ENCODE assay signal across 8 cellular contexts in the genomic region with DNA sequence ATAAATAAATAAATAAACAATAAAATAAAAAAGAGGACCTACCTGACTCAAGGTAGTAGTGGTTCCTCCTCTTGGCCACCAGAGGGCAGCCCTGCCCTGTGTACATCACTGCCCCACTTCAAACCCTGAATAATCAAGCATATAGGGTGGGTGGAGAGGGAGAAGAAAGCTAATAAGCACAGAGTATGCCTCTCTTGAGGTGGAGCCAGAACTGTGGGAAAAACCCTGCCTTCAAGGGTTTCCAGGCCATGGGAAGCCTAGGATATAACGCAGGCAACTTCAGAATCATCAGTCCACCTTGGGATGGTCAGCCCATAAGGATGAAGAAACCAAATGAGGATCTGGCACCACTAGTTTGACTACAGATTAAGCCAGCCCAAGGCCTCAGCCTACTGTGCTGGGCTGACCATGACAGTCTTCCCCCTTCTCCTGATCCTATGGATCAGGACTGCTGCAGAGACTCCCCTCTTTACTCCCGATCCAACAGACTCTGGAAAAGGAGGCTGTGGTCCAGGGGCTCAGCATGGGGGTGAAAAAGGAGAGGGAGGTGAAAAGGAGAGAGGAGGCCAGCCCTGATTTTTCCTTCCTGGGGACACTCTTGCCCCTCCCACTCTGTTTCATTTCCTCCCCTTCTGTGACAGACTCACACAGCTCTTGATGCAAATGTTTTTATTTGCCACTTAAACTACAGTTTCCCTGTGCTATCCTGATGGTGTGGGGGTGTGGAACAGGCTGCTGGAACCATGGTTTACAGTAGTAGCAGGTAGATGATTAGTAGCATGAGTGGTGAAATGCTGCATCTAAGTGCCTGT. TPM values are rescaled to one million over a fixed set of nuclear protein-coding genes. Genes with fewer than 3 reads are reported as not detected.
DNase-seq lines count a peak whose midpoint lies in the region; ATAC-seq and TF ChIP-seq lines count a peak whose summit lies in the region.

No MANE protein-coding gene starts in this region.

- H2AK9ac ChIP-seq in IMR-90 (replicated peaks; ENCODE audit: low read depth, low read length, poor library complexity): peak overlapping the region; percentile 70

- POLR2A ChIA-PET in CD8-positive, alpha-beta memory T cell (lab: Charles Lee): interaction anchor here (1.3 kb wide), 1 partner anchor 10 kb away, joined by 5 read pairs; a partner anchor contains a TSS
- POLR2A ChIA-PET in IMR-90 (lab: Charles Lee; ENCODE audit: unreplicated experiment) (interaction anchor here (1.3 kb wide), 1 partner anchor 10 kb away, joined by 3 read pairs; a partner anchor contains a TSS), SK-N-SH (lab: Yijun Ruan, JAX) (interaction anchor here (0.6 to 1.1 kb wide), 2 partner anchors 17 to 48 kb away, joined by 3 read pairs; no protein-coding TSS in a partner anchor)

- H3K27ac ChIP-seq in CD8-positive, alpha-beta memory T cell (ENCODE audit: low read depth, low read length): no peak overlapping the region
- H3K27ac ChIP-seq in IMR-90 (ENCODE audit: insufficient read depth, low read length) (no peak overlapping the region), SK-N-SH (ENCODE audit: low read depth in 2 of 2, low read length in 1 of 2) (no peak overlapping the region; a peak in 1 of 4 replicates), right cardiac atrium (ENCODE audit: low read length) (no peak overlapping the region)

- H2AK5ac ChIP-seq in IMR-90 (ENCODE audit: low read depth, low read length): peak overlapping the region; percentile 75; the same call in 1 of the 2 replicates

- CTCF ChIA-PET in CD8-positive, alpha-beta memory T cell (lab: Charles Lee): interaction anchor here (0.9 to 7.4 kb wide), 13 partner anchors 9 to 175 kb away, joined by 3 to 119 read pairs (median 5); a partner anchor contains a TSS
- CTCF ChIA-PET in IMR-90 (lab: Yijun Ruan, JAX): interaction anchor here (0.5 to 1.3 kb wide), 9 partner anchors 9 to 102 kb away, joined by 3 to 4 read pairs (median 3); no protein-coding TSS in a partner anchor
- CTCF ChIA-PET in SK-N-SH (lab: Yijun Ruan, JAX): interaction anchor here (0.5 to 6.8 kb wide), 41 partner anchors 7 to 357 kb away, joined by 3 to 71 read pairs (median 3); a partner anchor contains a TSS

- H2AFZ ChIP-seq in IMR-90 (replicated peaks; ENCODE audit: low read length, poor library complexity) (no peak overlapping the region), SK-N-SH (ENCODE audit: low read depth) (no peak overlapping the region)

- H3K56ac ChIP-seq in IMR-90 (ENCODE audit: extremely low read depth, insufficient read depth, low read length): no peak overlapping the region

- H3F3A ChIP-seq in SK-N-SH (replicated peaks; ENCODE audit: insufficient read depth): peaks cover 5% of the 10 kb centered on the region

- H3K4me2 ChIP-seq in IMR-90 (ENCODE audit: low read depth, low read length) (no peak overlapping the region), SK-N-SH (no peak overlapping the region)

- no TSS peak for BruUV-seq in IMR-90 (replicated peaks; lab: Mats Ljungman, UMichigan)

- no peak overlapping the region for H4K91ac ChIP-seq in IMR-90 (ENCODE audit: insufficient read depth, low read depth, low read length)

- no peak overlapping the region; a peak in 1 of 4 replicates for H4K8ac ChIP-seq in IMR-90 (ENCODE audit: low read depth in 2 of 2, low read length in 2 of 2)

- H3K79me1 ChIP-seq in IMR-90 (ENCODE audit: low read depth in 1 of 2, low read length in 2 of 2): peaks cover 8 to 51% of the 10 kb centered on the region in 2 experiments

- H2BK120ac ChIP-seq in IMR-90 (ENCODE audit: low read depth, low read length): no peak overlapping the region

- TF ChIP-seq POLR2A in IMR-90 (IDR thresholded peaks at IDR 0.05; ENCODE audit: low read depth, low read length): no peak

- no peaks in the 10 kb centered on the region for H3K4me1 Mint-ChIP-seq in CD8-positive, alpha-beta memory T cell

- ATAC-seq in GM19351 (IDR thresholded peaks at IDR 0.05; ENCODE audit: unreplicated experiment) (peak; percentile 83), IMR-90 (ENCODE audit: low read depth) (peak; percentile 82), right cardiac atrium (peak; percentile 65 to 68), HG02884 (IDR thresholded peaks at IDR 0.05; ENCODE audit: unreplicated experiment) (no peak)

- no peaks in the 10 kb centered on the region for H3K9me3 Mint-ChIP-seq in CD8-positive, alpha-beta memory T cell

- peak; percentile 85 for TF ChIP-seq RAD21 in IMR-90 (IDR thresholded peaks at IDR 0.05; ENCODE audit: low read length)
- TF ChIP-seq RAD21 in SK-N-SH (IDR thresholded peaks at IDR 0.05; ENCODE audit: low read length): peak; percentile 85

- no peaks in the 10 kb centered on the region for H3K4me1 ChIP-seq in CD8-positive, alpha-beta memory T cell (ENCODE audit: insufficient read depth, low read length)
- H3K4me1 ChIP-seq in IMR-90 (ENCODE audit: control insufficient read depth, insufficient read depth, low read length) (peaks cover 1% of the 10 kb centered on the region; the same call in 1 of the 2 replicates), SK-N-SH (ENCODE audit: control insufficient read depth in 1 of 2, insufficient read depth in 2 of 2, low read depth in 1 of 2, low read length in 1 of 2) (peaks cover 1 to 6% of the 10 kb centered on the region in 2 experiments; a peak in 1 of 4 replicates), right cardiac atrium (ENCODE audit: control insufficient read depth, insufficient read depth, low read length) (no peaks in the 10 kb centered on the region)

- 100% methylated on average over 1 of the region's 2 CpGs; no CpG with 5 or more reads in 1 of the 2 experiments for WGBS in IMR-90 (ENCODE audit: extremely low coverage in 2 of 2, insufficient read length in 1 of 2), 2 experiments
- WGBS in SK-N-SH (ENCODE audit: low lambda C conversion rate): 95% methylated on average over 2 of the region's 2 CpGs
- WGBS in right cardiac atrium: 91% methylated on average over 2 of the region's 2 CpGs

- H3K23ac ChIP-seq in IMR-90 (ENCODE audit: low read depth, low read length): no peak overlapping the region

- H3K14ac ChIP-seq in IMR-90 (replicated peaks; ENCODE audit: low read depth, low read length): no peak overlapping the region

- intact Hi-C loops in IMR-90 (cut with micrococcal nuclease): loop anchor here (1.0 to 2.0 kb wide), 2 partner anchors 36 to 54 kb away; a partner anchor contains a TSS
- intact Hi-C loops in right cardiac atrium (cut with DNase I): loop anchor here (2.0 to 10.0 kb wide), 3 partner anchors 54 to 58 kb away; a partner anchor contains a TSS

- H3K9me1 ChIP-seq in IMR-90 (ENCODE audit: insufficient read depth, low read length): peaks cover 2% of the 10 kb centered on the region; the same call in 1 of the 2 replicates

- no peak overlapping the region for H3K4ac ChIP-seq in IMR-90 (ENCODE audit: low read depth, low read length)

- H4K20me1 ChIP-seq in IMR-90 (ENCODE audit: insufficient read depth, low read length) (peaks cover 31% of the 10 kb centered on the region), SK-N-SH (ENCODE audit: insufficient read depth) (no peaks in the 10 kb centered on the region)

- H2BK15ac ChIP-seq in IMR-90 (ENCODE audit: low read depth, low read length): no peak overlapping the region

- 0 out of 2 replicates have a peak, but pooled peaks cover 3% of the 10 kb centered on the region for H3K79me2 ChIP-seq in SK-N-SH (ENCODE audit: insufficient read depth)

- H4K5ac ChIP-seq in IMR-90 (ENCODE audit: low read depth, low read length): no peak overlapping the region

- no peaks in the 10 kb centered on the region for H3K27me3 Mint-ChIP-seq in CD8-positive, alpha-beta memory T cell

- in situ Hi-C loops in IMR-90 (cut with MboI; ENCODE audit: low sequenced_read_pairs): loop anchor here (5.0 kb wide), 1 partner anchor 55 kb away; no protein-coding TSS in a partner anchor

- H2BK20ac ChIP-seq in IMR-90 (ENCODE audit: low read depth, low read length): no peak overlapping the region

- dilution Hi-C loops in IMR-90 (cut with HindIII; ENCODE audit: low sequenced_read_pairs, unreplicated experiment): no loop called here

- peak overlapping the region; percentile 4 for H2BK5ac ChIP-seq in IMR-90 (ENCODE audit: low read depth, low read length, poor library complexity, severe bottlenecking)

- TF ChIP-seq CTCF in IMR-90 (conservative IDR thresholded peaks at IDR 0.05; ENCODE audit: low read depth, low read length): peak; percentile 80
- TF ChIP-seq CTCF in SK-N-SH (IDR thresholded peaks at IDR 0.05): peak; percentile 82

- no peak overlapping the region for H3K9ac ChIP-seq in IMR-90 (ENCODE audit: low read depth, low read length)
- no peak overlapping the region for H3K9ac ChIP-seq in SK-N-SH

- H3K9me3 ChIP-seq in CD8-positive, alpha-beta memory T cell (ENCODE audit: low read length): no peaks in the 10 kb centered on the region
- H3K9me3 ChIP-seq in IMR-90 (ENCODE audit: control insufficient read depth, insufficient read depth, low read length) (no peaks in the 10 kb centered on the region), SK-N-SH (no peaks in the 10 kb centered on the region), right cardiac atrium (ENCODE audit: control insufficient read depth, low read length) (no peaks in the 10 kb centered on the region)

- peaks cover 15% of the 10 kb centered on the region for H3K36me3 ChIP-seq in CD8-positive, alpha-beta memory T cell (ENCODE audit: insufficient read depth, low read length)
- H3K36me3 ChIP-seq in IMR-90 (ENCODE audit: control insufficient read depth, insufficient read depth, low read length) (peaks cover 63% of the 10 kb centered on the region), SK-N-SH (replicated peaks in 1 of 2; ENCODE audit: control insufficient read depth in 1 of 2, insufficient read depth in 2 of 2, low read length in 1 of 2) (peaks cover 23 to 44% of the 10 kb centered on the region in 2 experiments)

- H3K4me3 ChIP-seq in CD8-positive, alpha-beta memory T cell (ENCODE audit: low read length): no peak overlapping the region
- H3K4me3 ChIP-seq in IMR-90 (ENCODE audit: insufficient read depth, low read depth, low read length): no peak overlapping the region
- H3K4me3 ChIP-seq in SK-N-SH (ENCODE audit: low read depth in 2 of 2, low read length in 1 of 2): no peak overlapping the region; a peak in 1 of 4 replicates
- H3K4me3 ChIP-seq in right cardiac atrium (ENCODE audit: low read length): no peak overlapping the region

- H3K27ac Mint-ChIP-seq in CD8-positive, alpha-beta memory T cell: peak overlapping the region in 3 of 8 donors; percentile 10 to 72 (median 58)

- no peaks in the 10 kb centered on the region for H3K9me2 ChIP-seq in SK-N-SH

- no peak for TF ChIP-seq EP300 in SK-N-SH (IDR thresholded peaks at IDR 0.05; ENCODE audit: borderline replicate concordance in 1 of 2, low read depth in 1 of 2, low read length in 1 of 2)

- no peak overlapping the region for H3K18ac ChIP-seq in IMR-90 (ENCODE audit: low read depth, low read length)

- peak; percentile 21 to 62 (median 42) for DNase-seq in CD8-positive, alpha-beta memory T cell
- DNase-seq in IMR-90 (peak; percentile 63), SK-N-SH (peak; percentile 82), amniotic stem cell (lab: John Stamatoyannopoulos, UW) (peak; percentile 13), right cardiac atrium (peak in 1 of 3 donors; percentile 53)
- peak; percentile 39 for DNase-seq in stimulated activated CD4-positive, alpha-beta T cell treated with anti-CD3 and anti-CD28 coated beads, Interleukin-1b, Interleukin-23, amount 100 ng/mL, for 48 hours

- H3K36me3 Mint-ChIP-seq in CD8-positive, alpha-beta memory T cell: peaks cover 3 to 47% (median 7%) of the 10 kb centered on the region in 3 donors

- H3K27me3 ChIP-seq in CD8-positive, alpha-beta memory T cell (ENCODE audit: insufficient read depth, low read length, poor library complexity, severe bottlenecking): no peaks in the 10 kb centered on the region
- H3K27me3 ChIP-seq in IMR-90 (ENCODE audit: control insufficient read depth, insufficient read depth, low read length): no peaks in the 10 kb centered on the region
- no peaks in the 10 kb centered on the region for H3K27me3 ChIP-seq in SK-N-SH (ENCODE audit: insufficient read depth)
- no peaks in the 10 kb centered on the region for H3K27me3 ChIP-seq in right cardiac atrium (ENCODE audit: control insufficient read depth, insufficient read depth)

- H3K4me3 Mint-ChIP-seq in CD8-positive, alpha-beta memory T cell: no peak overlapping the region

RNA-seq across cellular contexts. Expression of a gene that starts 10.1 kb away (rescaled TPM):
- 1 to 10 TPM; 2.3 TPM for total RNA-seq in CD8-positive, alpha-beta memory T cell
- polyA plus RNA-seq in CD8-positive, alpha-beta memory T cell: 3.1 TPM
- 26.7 and 30.8 TPM in 2 replicates for total RNA-seq in IMR-90 (2012; rRNA removed)
- 29.8 and 33.6 TPM in 2 replicates for polyA plus RNA-seq in IMR-90 (2012; rRNA removed)
- polyA plus RNA-seq in IMR-90 (2012; cell fraction: cytosol; rRNA removed): 26.3 and 37.5 TPM in 2 replicates
- 27.2 and 28.1 TPM in 2 replicates for polyA plus RNA-seq in IMR-90 (2012; cell fraction: nucleus; rRNA removed; ENCODE audit: low replicate concordance)
- 6.3 and 7.0 TPM in 2 replicates for polyA plus RNA-seq in SK-N-SH (2012; rRNA removed)
- polyA plus RNA-seq in SK-N-SH (2012; cell fraction: cytosol; rRNA removed): 4.0 and 5.0 TPM in 2 replicates
- 5.3 and 6.3 TPM in 2 replicates for polyA plus RNA-seq in SK-N-SH (2012; cell fraction: nucleus; rRNA removed)
- total RNA-seq in right cardiac atrium: 10 to 100 TPM; 12.2 to 23.1 (median 15.7) TPM
- 15.4 TPM for polyA plus RNA-seq in right cardiac atrium

RNA-seq across cellular contexts. Expression of a gene that starts 36.5 kb away (rescaled TPM):
- 10 to 100 TPM; 15.6 to 15.9 TPM for total RNA-seq in CD8-positive, alpha-beta memory T cell
- polyA plus RNA-seq in CD8-positive, alpha-beta memory T cell: 11.4 TPM
- total RNA-seq in IMR-90 (2012; rRNA removed): 15.6 and 15.8 TPM in 2 replicates
- polyA plus RNA-seq in IMR-90 (2012; rRNA removed): 25.3 and 27.3 TPM in 2 replicates
- polyA plus RNA-seq in IMR-90 (2012; cell fraction: cytosol; rRNA removed): 16.6 and 18.3 TPM in 2 replicates
- 16.4 and 20.0 TPM in 2 replicates for polyA plus RNA-seq in IMR-90 (2012; cell fraction: nucleus; rRNA removed; ENCODE audit: low replicate concordance)
- polyA plus RNA-seq in SK-N-SH (2012; rRNA removed): 23.8 and 31.4 TPM in 2 replicates
- polyA plus RNA-seq in SK-N-SH (2012; cell fraction: cytosol; rRNA removed): 18.2 and 23.3 TPM in 2 replicates
- polyA plus RNA-seq in SK-N-SH (2012; cell fraction: nucleus; rRNA removed): 22.7 and 27.9 TPM in 2 replicates
- 10 to 100 TPM; 11.7 to 14.7 (median 12.5) TPM for total RNA-seq in right cardiac atrium
- 9.3 TPM for polyA plus RNA-seq in right cardiac atrium

RNA-seq across cellular contexts. Expression of a gene that starts 36.6 kb away (rescaled TPM):
- 1 to 10 TPM; 4.3 to 4.7 TPM for total RNA-seq in CD8-positive, alpha-beta memory T cell
- polyA plus RNA-seq in CD8-positive, alpha-beta memory T cell: 0.15 TPM
- total RNA-seq in IMR-90 (2012; rRNA removed): 12.0 and 15.6 TPM in 2 replicates
- 61.1 and 68.1 TPM in 2 replicates for polyA plus RNA-seq in IMR-90 (2012; rRNA removed)
- polyA plus RNA-seq in IMR-90 (2012; cell fraction: cytosol; rRNA removed): 58.1 and 69.3 TPM in 2 replicates
- polyA plus RNA-seq in IMR-90 (2012; cell fraction: nucleus; rRNA removed; ENCODE audit: low replicate concordance): 57.1 and 59.0 TPM in 2 replicates
- polyA plus RNA-seq in SK-N-SH (2012; rRNA removed): 53.0 and 53.8 TPM in 2 replicates
- polyA plus RNA-seq in SK-N-SH (2012; cell fraction: cytosol; rRNA removed): 58.5 and 71.1 TPM in 2 replicates
- polyA plus RNA-seq in SK-N-SH (2012; cell fraction: nucleus; rRNA removed): 47.6 and 49.7 TPM in 2 replicates
- total RNA-seq in right cardiac atrium: 10 to 100 TPM; 17.3 to 27.8 (median 21.6) TPM
- 10.6 TPM for polyA plus RNA-seq in right cardiac atrium

RNA-seq across cellular contexts. Expression of a gene that starts 43.7 kb away (rescaled TPM):
- 1 to 10 TPM; 2.7 to 3.1 TPM for total RNA-seq in CD8-positive, alpha-beta memory T cell
- polyA plus RNA-seq in CD8-positive, alpha-beta memory T cell: 1.7 TPM
- 3.2 and 3.3 TPM in 2 replicates for total RNA-seq in IMR-90 (2012; rRNA removed)
- 8.4 and 10.1 TPM in 2 replicates for polyA plus RNA-seq in IMR-90 (2012; rRNA removed)
- 7.4 and 9.0 TPM in 2 replicates for polyA plus RNA-seq in IMR-90 (2012; cell fraction: cytosol; rRNA removed)
- 1.8 and 7.7 TPM in 2 replicates for polyA plus RNA-seq in IMR-90 (2012; cell fraction: nucleus; rRNA removed; ENCODE audit: low replicate concordance)
- polyA plus RNA-seq in SK-N-SH (2012; rRNA removed): 31.4 and 31.7 TPM in 2 replicates
- 32.9 and 36.8 TPM in 2 replicates for polyA plus RNA-seq in SK-N-SH (2012; cell fraction: cytosol; rRNA removed)
- polyA plus RNA-seq in SK-N-SH (2012; cell fraction: nucleus; rRNA removed): 14.5 and 19.6 TPM in 2 replicates
- 10 to 100 TPM; 10.1 to 11.7 (median 11.0) TPM for total RNA-seq in right cardiac atrium
- polyA plus RNA-seq in right cardiac atrium: 23.3 TPM

RNA-seq across cellular contexts. Expression of a gene that starts 60.0 kb away (rescaled TPM):
- 10 to 100 TPM; 27.4 to 28.6 TPM for total RNA-seq in CD8-positive, alpha-beta memory T cell
- 31.4 TPM for polyA plus RNA-seq in CD8-positive, alpha-beta memory T cell
- total RNA-seq in IMR-90 (2012; rRNA removed): 12.8 and 13.1 TPM in 2 replicates
- 18.7 and 22.2 TPM in 2 replicates for polyA plus RNA-seq in IMR-90 (2012; rRNA removed)
- polyA plus RNA-seq in IMR-90 (2012; cell fraction: cytosol; rRNA removed): 12.2 and 16.5 TPM in 2 replicates
- 83.7 and 91.3 TPM in 2 replicates for polyA plus RNA-seq in IMR-90 (2012; cell fraction: nucleus; rRNA removed; ENCODE audit: low replicate concordance)
- 30.5 and 44.3 TPM in 2 replicates for polyA plus RNA-seq in SK-N-SH (2012; rRNA removed)
- 15.5 and 22.6 TPM in 2 replicates for polyA plus RNA-seq in SK-N-SH (2012; cell fraction: cytosol; rRNA removed)
- 111 and 122 TPM in 2 replicates for polyA plus RNA-seq in SK-N-SH (2012; cell fraction: nucleus; rRNA removed)
- total RNA-seq in right cardiac atrium: 10 to 100 TPM; 14.8 to 20.6 (median 17.7) TPM
- 16.0 TPM for polyA plus RNA-seq in right cardiac atrium

Comparison
In these comparisons a context has a peak if more than half of its experiments do, and no peak if none do; other contexts are left out.
1. RNA of a gene that starts 36.6 kb away (polyA plus RNA-seq): 57.1 to 69.3 TPM in IMR-90, 47.6 to 71.1 TPM in SK-N-SH and 10.6 TPM in right cardiac atrium (single experiment); 0.15 TPM in CD8-positive, alpha-beta memory T cell (single experiment); every median in the first group is over 10 times any median in the second.